8 cellular contexts compared by ENCODE assay signal in genomic region chr4:183506389-183506735, GRCh38. TPM values are rescaled to one million over a fixed set of nuclear protein-coding genes. Genes with fewer than 3 reads are reported as not detected.
A peak's percentile ranks its signal among the peaks of the same experiment; 100 is the strongest.
DNase-seq lines count a peak whose midpoint lies in the region; ATAC-seq and TF ChIP-seq lines count a peak whose summit lies in the region.

No MANE protein-coding gene starts in this region.

- H3K27me3 Mint-ChIP-seq in activated naive CD8-positive, alpha-beta T cell treated with anti-CD3 and anti-CD28 coated beads, Interleukin-2, amount 50 U/mL, for 24 hours, result no peaks in the 10 kb centered on the region
- H3K27me3 Mint-ChIP-seq in immature natural killer cell (ENCODE audit: low read depth in 3 of 3), result peaks cover 5 to 12% (median 8%) of the 10 kb centered on the region in 3 donors

- H3K27ac Mint-ChIP-seq in activated naive CD8-positive, alpha-beta T cell treated with anti-CD3 and anti-CD28 coated beads, Interleukin-2, amount 50 U/mL, for 24 hours, result peak overlapping the region; percentile 98
- peak overlapping the region; percentile 92 to 99 (median 98) for H3K27ac Mint-ChIP-seq in immature natural killer cell

- H3K4me2 ChIP-seq in SK-N-SH, result peak overlapping the region; percentile 83

- CTCF ChIA-PET in SK-N-SH (lab: Yijun Ruan, JAX), result no interaction called here

- H3K4me1 ChIP-seq in SK-N-SH (ENCODE audit: control insufficient read depth in 1 of 2, insufficient read depth in 2 of 2, low read depth in 1 of 2, low read length in 1 of 2) (peaks cover 4 to 9% of the 10 kb centered on the region in 2 experiments; a peak in 3 of 4 replicates), stomach smooth muscle (ENCODE audit: control insufficient read depth, insufficient read depth, low read length) (peaks cover 8% of the 10 kb centered on the region)

- peaks cover 9 to 12% of the 10 kb centered on the region in 2 experiments for H3K36me3 ChIP-seq in SK-N-SH (replicated peaks in 1 of 2; ENCODE audit: control insufficient read depth in 1 of 2, insufficient read depth in 2 of 2, low read length in 1 of 2)
- peaks cover 2 to 10% of the 10 kb centered on the region in 2 donors for H3K36me3 ChIP-seq in stomach smooth muscle (ENCODE audit: control insufficient read depth in 2 of 2, insufficient read depth in 2 of 2, low read length in 2 of 2)

- H3K4me3 Mint-ChIP-seq in activated naive CD8-positive, alpha-beta T cell treated with anti-CD3 and anti-CD28 coated beads, Interleukin-2, amount 50 U/mL, for 24 hours, result peak overlapping the region; percentile 92
- peak overlapping the region; percentile 92 to 99 (median 97) for H3K4me3 Mint-ChIP-seq in immature natural killer cell

- H3K27ac ChIP-seq in SK-N-SH (ENCODE audit: low read depth in 2 of 2, low read length in 1 of 2), result peak overlapping the region; percentile 97 to 98
- H3K27ac ChIP-seq in stomach smooth muscle (ENCODE audit: low read length), result peak overlapping the region; percentile 88

- no peak for ATAC-seq in SK-N-SH treated with all-trans-retinoic acid at 6 μM for 48 hours
- ATAC-seq in activated naive CD8-positive, alpha-beta T cell treated with anti-CD3 and anti-CD28 coated beads, Interleukin-2, amount 50 U/mL, for 24 hours, result no peak

- POLR2A ChIA-PET in SK-N-SH (lab: Yijun Ruan, JAX), result interaction anchor here (0.6 to 1.1 kb wide), 3 partner anchors 8 to 169 kb away, joined by 3 to 5 read pairs (median 4); partner anchors contain the start of gene CDKN2AIP

- WGBS in SK-N-SH (ENCODE audit: low lambda C conversion rate), result 0% methylated on average over 5 of the region's 14 CpGs

- H3K36me3 Mint-ChIP-seq in activated naive CD8-positive, alpha-beta T cell treated with anti-CD3 and anti-CD28 coated beads, Interleukin-2, amount 50 U/mL, for 24 hours (ENCODE audit: low read depth), result peaks cover 14% of the 10 kb centered on the region
- peaks cover 4 to 10% (median 10%) of the 10 kb centered on the region in 3 donors for H3K36me3 Mint-ChIP-seq in immature natural killer cell

- no peaks in the 10 kb centered on the region for H3K27me3 ChIP-seq in SK-N-SH (ENCODE audit: insufficient read depth)
- H3K27me3 ChIP-seq in stomach smooth muscle (ENCODE audit: control insufficient read depth in 1 of 2, insufficient read depth in 2 of 2, low read length in 2 of 2), result no peaks in the 10 kb centered on the region

- H3K4me1 Mint-ChIP-seq in activated naive CD8-positive, alpha-beta T cell treated with anti-CD3 and anti-CD28 coated beads, Interleukin-2, amount 50 U/mL, for 24 hours, result peaks cover 34% of the 10 kb centered on the region
- peaks cover 15 to 21% of the 10 kb centered on the region in 2 donors for H3K4me1 Mint-ChIP-seq in immature natural killer cell

- peaks cover 60% of the 10 kb centered on the region for H3K79me2 ChIP-seq in SK-N-SH (ENCODE audit: insufficient read depth)

- TF ChIP-seq CTCF in SK-N-SH (IDR thresholded peaks at IDR 0.05), result no peak

- H3K9me3 ChIP-seq in SK-N-SH, result no peaks in the 10 kb centered on the region
- H3K9me3 ChIP-seq in stomach smooth muscle (ENCODE audit: control insufficient read depth in 2 of 2, low read length in 2 of 2), result no peaks in the 10 kb centered on the region

- peak overlapping the region; percentile 92; the same call in 1 of the 2 replicates for H2AFZ ChIP-seq in SK-N-SH (ENCODE audit: low read depth)

- no peak for TF ChIP-seq RAD21 in SK-N-SH (IDR thresholded peaks at IDR 0.05; ENCODE audit: low read length)

- H4K20me1 ChIP-seq in SK-N-SH (ENCODE audit: insufficient read depth), result no peaks in the 10 kb centered on the region; the same call in 1 of the 2 replicates

- H3K9ac ChIP-seq in SK-N-SH (peak overlapping the region; percentile 90), stomach smooth muscle (ENCODE audit: low read length in 2 of 2) (peak overlapping the region; percentile 77 to 86)

- no peaks in the 10 kb centered on the region for H3K9me3 Mint-ChIP-seq in activated naive CD8-positive, alpha-beta T cell treated with anti-CD3 and anti-CD28 coated beads, Interleukin-2, amount 50 U/mL, for 24 hours
- no peaks in the 10 kb centered on the region for H3K9me3 Mint-ChIP-seq in immature natural killer cell

- TF ChIP-seq EP300 in SK-N-SH (IDR thresholded peaks at IDR 0.05; ENCODE audit: borderline replicate concordance in 1 of 2, low read depth in 1 of 2, low read length in 1 of 2), result no peak

- peaks cover 4% of the 10 kb centered on the region for H3F3A ChIP-seq in SK-N-SH (replicated peaks; ENCODE audit: insufficient read depth)

- no peaks in the 10 kb centered on the region for H3K9me2 ChIP-seq in SK-N-SH

- DNase-seq in SK-N-SH (no peak), immature natural killer cell (no peak), middle frontal gyrus (ENCODE audit: extremely low spot score, low spot score) (no peak), NCI-H69 (lab: John Stamatoyannopoulos, UW) (no peak), HCEC 1CT (no peak)
- no peak for DNase-seq in activated naive CD8-positive, alpha-beta T cell treated with anti-CD3 and anti-CD28 coated beads, Interleukin-2, amount 50 U/mL, for 24 hours

- H3K4me3 ChIP-seq in SK-N-SH (ENCODE audit: low read depth in 2 of 2, low read length in 1 of 2) (peak overlapping the region; percentile 89 to 96), stomach smooth muscle (ENCODE audit: low read length in 2 of 2) (peak overlapping the region; percentile 82 to 95)

TF ChIP-seq in SK-N-SH, 30 proteins besides CTCF, POLR2A, EP300 and RAD21:
- TF ChIP-seq MXI1 (IDR thresholded peaks at IDR 0.05; ENCODE audit: low read depth, low read length) (peak; percentile 96; the same call in 1 of the 2 replicates), ELF1 (IDR thresholded peaks at IDR 0.05) (no peak), SIN3A (IDR thresholded peaks at IDR 0.05; ENCODE audit: borderline replicate concordance, low read depth, low read length) (peak; percentile 98; the same call in 1 of the 2 replicates), MEF2A (IDR thresholded peaks at IDR 0.05; ENCODE audit: borderline replicate concordance, low read depth) (no peak)
TF ChIP-seq in SK-N-SH: peak in this region for 2.

TF ChIP-seq in SK-N-SH treated with all-trans-retinoic acid at 6 μM for 48 hours, 23 proteins besides CTCF, POLR2A, EP300 and RAD21:
- TF ChIP-seq ISL1 (CRISPR knock-in tag; IDR thresholded peaks at IDR 0.05) (no peak), BACH2 (CRISPR knock-in tag; IDR thresholded peaks at IDR 0.05; ENCODE audit: borderline replicate concordance) (no peak), ARNTL (CRISPR knock-in tag; IDR thresholded peaks at IDR 0.05; ENCODE audit: borderline replicate concordance, low read depth) (no peak), TOX (CRISPR knock-in tag; IDR thresholded peaks at IDR 0.05; ENCODE audit: borderline replicate concordance) (no peak), ZC3H10 (CRISPR knock-in tag; IDR thresholded peaks at IDR 0.05) (no peak), ZNF8 (CRISPR knock-in tag; IDR thresholded peaks at IDR 0.05) (no peak), ZNF70 (CRISPR knock-in tag; IDR thresholded peaks at IDR 0.05) (no peak)

RNA-seq across cellular contexts. Expression of gene ING2, which starts 1.5 kb away (rescaled TPM):
- polyA plus RNA-seq in SK-N-SH (2012; rRNA removed) (14.1 and 15.1 TPM in 2 replicates), immature natural killer cell (10 to 100 TPM in 1 of 3 donors, 1 to 10 TPM in 2; 8.4 to 10.2 (median 9.7) TPM)
- polyA plus RNA-seq in SK-N-SH (2012; cell fraction: cytosol; rRNA removed), result 20.3 and 28.3 TPM in 2 replicates
- 3.9 and 4.3 TPM in 2 replicates for polyA plus RNA-seq in SK-N-SH (2012; cell fraction: nucleus; rRNA removed)
